ENCODE assay signal across 1 cellular context in genomic region chr5:53543401-53543800, GRCh38.
TF ChIP-seq lines count a peak whose summit lies in the region.

No MANE protein-coding gene starts in this region.

TF ChIP-seq in GM23338, 12 proteins besides CTCF, POLR2A, EP300 and RAD21 (continued from another document):
- TF ChIP-seq CREB1 (CRISPR knock-in tag; IDR thresholded peaks at IDR 0.05; ENCODE audit: low read depth) (no peak), ZNF114 (CRISPR knock-in tag; IDR thresholded peaks at IDR 0.05) (no peak), JUNB (IDR thresholded peaks at IDR 0.05; ENCODE audit: unreplicated experiment) (no peak), POLR2AphosphoS5 (IDR thresholded peaks at IDR 0.05; ENCODE audit: low read depth) (no peak), EZH2phosphoT487 (IDR thresholded peaks at IDR 0.05; ENCODE audit: unreplicated experiment) (no peak), ZNF331 (CRISPR knock-in tag; IDR thresholded peaks at IDR 0.05; ENCODE audit: low read depth) (no peak), REST (IDR thresholded peaks at IDR 0.05; ENCODE audit: unreplicated experiment) (no peak)
